Comparison of ENCODE assay signal across 29 cellular contexts in the genomic region with DNA sequence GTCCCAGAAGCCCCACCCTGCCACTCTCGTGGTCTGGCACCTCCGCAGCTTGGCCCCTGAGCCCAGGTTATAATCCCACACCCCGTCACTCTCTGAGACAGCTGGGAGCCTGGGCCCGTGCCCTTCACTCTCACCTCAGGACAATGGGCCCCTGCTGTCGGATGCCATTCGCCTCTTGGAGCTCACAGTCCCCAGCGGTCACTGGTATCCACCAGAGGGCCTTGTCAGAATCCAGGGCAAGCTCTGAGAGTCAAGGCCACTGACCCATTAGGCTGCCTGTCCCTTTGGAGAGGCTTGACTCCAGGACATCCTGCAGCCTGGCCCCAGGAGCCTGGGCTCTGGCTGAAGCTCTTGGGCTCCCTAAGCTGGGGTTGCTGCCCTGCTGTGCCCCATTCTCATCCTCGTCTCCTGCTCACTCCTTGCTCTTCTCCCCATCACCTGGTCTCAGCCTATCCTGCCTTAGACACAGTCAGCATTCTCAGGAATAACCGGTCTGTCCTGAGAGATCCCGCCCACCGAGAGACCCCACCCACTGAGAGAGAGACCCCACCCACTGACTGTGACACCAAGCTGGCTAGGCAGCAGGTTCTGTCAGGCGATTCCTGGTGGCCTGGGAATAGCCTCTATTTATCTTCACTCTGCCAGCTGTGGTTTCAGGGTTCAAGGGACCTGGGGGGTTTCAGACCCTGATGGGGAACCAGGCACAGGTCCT. TPM values are rescaled to one million over a fixed set of nuclear protein-coding genes. Genes with fewer than 3 reads are reported as not detected.
DNase-seq lines count a peak whose midpoint lies in the region; ATAC-seq and TF ChIP-seq lines count a peak whose summit lies in the region.
"Had no signal": no experiment of that assay in that cellular context is flagged by ENCODE, and none has a peak within 500 bp of the region (broad histone marks: within the 10 kb centered on the region; RNA-seq: fewer than 3 reads in every experiment).

No MANE protein-coding gene starts in this region.

- H3K36me3 Mint-ChIP-seq in nephron progenitor cell (ENCODE audit: low read depth) = no peaks in the 10 kb centered on the region

- H3K9me3 ChIP-seq in ascending aorta (no peaks in the 10 kb centered on the region), gastroesophageal sphincter (no peaks in the 10 kb centered on the region), transverse colon (no peaks in the 10 kb centered on the region)
- H3K9me3 ChIP-seq: BLaER1, colonic mucosa, heart left ventricle, mucosa of descending colon, upper lobe of right lung had no signal

- H3K27ac ChIP-seq in ascending aorta = peak overlapping the region; percentile 80 to 92
- H3K27ac ChIP-seq in gastroesophageal sphincter = peak overlapping the region; percentile 88 to 97 (median 96)
- H3K27ac ChIP-seq in transverse colon = peak overlapping the region; percentile 72 to 87 (median 84)
- H3K27ac ChIP-seq: BLaER1, colonic mucosa, foreskin keratinocyte, parathyroid adenoma, upper lobe of right lung, VCaP had no signal

- H3K27me3 Mint-ChIP-seq in nephron progenitor cell (ENCODE audit: low read depth, poor library complexity) = peaks cover 25% of the 10 kb centered on the region

- DNase-seq in ascending aorta (ENCODE audit: low spot score in 2 of 2) = peak in 1 of 2 donors; percentile 61
- DNase-seq in nephron progenitor cell = peak; percentile 25
- no peak for DNase-seq in transverse colon
- DNase-seq in GDM1 (lab: John Stamatoyannopoulos, UW) = no peak
- no peak for DNase-seq in Right ventricle myocardium superior
- DNase-seq: activated CD4-positive, alpha-beta T cell treated with anti-CD3 and anti-CD28 coated beads for 4 hours; activated naive CD4-positive, alpha-beta T cell treated with anti-CD3 and anti-CD28 coated beads, Interleukin-2, amount 50 U/mL, for 16 hours; anterior cingulate cortex; colonic mucosa; DMS 273 treated with DMSO at 0.1 percent for 48 hours; effector CD8-positive, alpha-beta T cell; foreskin keratinocyte; heart left ventricle; mucosa of descending colon; NCI-H1092; NCI-H1694 treated with DMSO at 0.1 percent for 48 hours; stimulated activated CD4-positive, alpha-beta T cell treated with anti-CD3 and anti-CD28 coated beads, Interleukin-1b, Interleukin-23, amount 100 ng/mL, for 48 hours; T-helper 9 cell; upper lobe of right lung had no signal

- in situ Hi-C loops in transverse colon (cut with MboI; ENCODE audit: low pct_ligation_motif_present in 1 of 4, low pct_unique_long_range_greater_than_20kb in 1 of 4, low sequenced_read_pairs in 3 of 4) = no loop called here

- ATAC-seq in gastroesophageal sphincter (no peak), Right ventricle myocardium superior (ENCODE audit: poor library complexity) (no peak), GM19023 (IDR thresholded peaks at IDR 0.05; ENCODE audit: unreplicated experiment) (no peak)
- ATAC-seq: foreskin keratinocyte, GM12878, heart left ventricle, mucosa of descending colon, upper lobe of right lung had no signal

- no peak for TF ChIP-seq EP300 in gastroesophageal sphincter (IDR thresholded peaks at IDR 0.05)
- no peak for TF ChIP-seq EP300 in transverse colon (IDR thresholded peaks at IDR 0.05; ENCODE audit: low read depth)

- 62% methylated on average over 3 of the region's 12 CpGs; no CpG with 5 or more reads in 1 of the 2 donors for WGBS in gastroesophageal sphincter (ENCODE audit: low coverage in 1 of 2), 2 donors
- 66 to 76% methylated on average over 7 to 12 of the region's 12 CpGs for WGBS in transverse colon (ENCODE audit: low coverage in 1 of 2), 2 donors

- H3K4me1 ChIP-seq in ascending aorta (peaks cover 31 to 50% of the 10 kb centered on the region in 2 donors), gastroesophageal sphincter (peaks cover 4 to 92% (median 30%) of the 10 kb centered on the region in 3 donors), transverse colon (peaks cover 0 to 17% (median 5%) of the 10 kb centered on the region in 4 donors)
- H3K4me1 ChIP-seq: colonic mucosa, foreskin keratinocyte, parathyroid adenoma, upper lobe of right lung had no signal

- no peak for TF ChIP-seq POLR2A in gastroesophageal sphincter (IDR thresholded peaks at IDR 0.05)
- TF ChIP-seq POLR2A in transverse colon (IDR thresholded peaks at IDR 0.05) = no peak

- no peak overlapping the region for H3K4me3 Mint-ChIP-seq in nephron progenitor cell
- H3K4me3 Mint-ChIP-seq: nephron; stimulated activated naive CD8-positive, alpha-beta T cell treated with anti-CD3 and anti-CD28 coated beads, Interleukin-15, Interleukin-2, amounts not matched to agents 100 ng/mL and 50 ng/mL, for 24 hours had no signal

- intact Hi-C loops in ascending aorta (cut with DNase I) (loop anchor here (2.0 to 10.0 kb wide), 3 partner anchors 27 to 881 kb away; a partner anchor contains a TSS), transverse colon (cut with DNase I; ENCODE audit: low total_unique reads) (no loop called here), Right ventricle myocardium superior (cut with DNase I) (no loop called here)

- TF ChIP-seq CTCF in ascending aorta (IDR thresholded peaks at IDR 0.05) (no peak), gastroesophageal sphincter (IDR thresholded peaks at IDR 0.05) (no peak), nephron progenitor cell (IDR thresholded peaks at IDR 0.05) (no peak), transverse colon (IDR thresholded peaks at IDR 0.05) (no peak)

- H3K36me3 ChIP-seq in ascending aorta (peaks cover 14 to 24% of the 10 kb centered on the region in 2 donors), gastroesophageal sphincter (peaks cover 0 to 12% of the 10 kb centered on the region in 2 donors), transverse colon (no peaks in the 10 kb centered on the region)
- H3K36me3 ChIP-seq: BLaER1, colonic mucosa, upper lobe of right lung had no signal

- no peaks in the 10 kb centered on the region for H3K9me3 Mint-ChIP-seq in nephron progenitor cell
- H3K9me3 Mint-ChIP-seq: activated T-helper 2 cell treated with anti-CD3 and anti-CD28 coated beads, Interferon-gamma antibody, Interleukin-2, Interleukin-4, amounts not matched to agents 10 μg/mL and 5 μg/mL and 100 μg/mL, durations not matched to agents 14 hours and 24 hours and 36 hours; nephron; stimulated activated naive CD8-positive, alpha-beta T cell treated with anti-CD3 and anti-CD28 coated beads, Interleukin-15, Interleukin-2, amounts not matched to agents 100 ng/mL and 50 ng/mL, for 24 hours had no signal

- H3K4me3 ChIP-seq in ascending aorta (no peak overlapping the region), gastroesophageal sphincter (no peak overlapping the region), transverse colon (no peak overlapping the region)
- H3K4me3 ChIP-seq: BLaER1, colonic mucosa, GM12878, heart left ventricle, mucosa of descending colon, upper lobe of right lung had no signal

- H3K27ac Mint-ChIP-seq in nephron progenitor cell = no peak overlapping the region
- H3K27ac Mint-ChIP-seq: activated T-helper 2 cell treated with anti-CD3 and anti-CD28 coated beads, Interferon-gamma antibody, Interleukin-2, Interleukin-4, amounts not matched to agents 10 μg/mL and 5 μg/mL and 100 μg/mL, durations not matched to agents 14 hours and 24 hours and 36 hours; nephron; stimulated activated naive CD8-positive, alpha-beta T cell treated with anti-CD3 and anti-CD28 coated beads, Interleukin-15, Interleukin-2, amounts not matched to agents 100 ng/mL and 50 ng/mL, for 24 hours had no signal

- no peaks in the 10 kb centered on the region for H3K27me3 ChIP-seq in ascending aorta
- H3K27me3 ChIP-seq in gastroesophageal sphincter = no peaks in the 10 kb centered on the region
- no peaks in the 10 kb centered on the region for H3K27me3 ChIP-seq in transverse colon
- H3K27me3 ChIP-seq: BLaER1, colonic mucosa, upper lobe of right lung had no signal

- H3K4me1 Mint-ChIP-seq in nephron progenitor cell = peaks cover 6% of the 10 kb centered on the region

RNA-seq across cellular contexts. Expression of a gene that starts 27.7 kb away (rescaled TPM):
- total RNA-seq in ascending aorta (125 TPM), gastroesophageal sphincter (100 to 1,000 TPM in 1 of 4 donors, 10 to 100 TPM in 3; 57.1 to 165 (median 85.1) TPM), transverse colon (10 to 100 TPM in 3 of 4 donors, 1 to 10 TPM in 1; 7.8 to 19.1 (median 13.0) TPM), Right ventricle myocardium superior (2.6 TPM)
- total RNA-seq: activated T-helper 2 cell treated with anti-CD3 and anti-CD28 coated beads, Interferon-gamma antibody, Interleukin-2, Interleukin-4, amounts not matched to agents 10 μg/mL and 5 μg/mL and 100 μg/mL, durations not matched to agents 14 hours and 24 hours and 36 hours; foreskin keratinocyte; HT-29 had no signal
